ENCODE assay signal across 9 cellular contexts in the genomic region with DNA sequence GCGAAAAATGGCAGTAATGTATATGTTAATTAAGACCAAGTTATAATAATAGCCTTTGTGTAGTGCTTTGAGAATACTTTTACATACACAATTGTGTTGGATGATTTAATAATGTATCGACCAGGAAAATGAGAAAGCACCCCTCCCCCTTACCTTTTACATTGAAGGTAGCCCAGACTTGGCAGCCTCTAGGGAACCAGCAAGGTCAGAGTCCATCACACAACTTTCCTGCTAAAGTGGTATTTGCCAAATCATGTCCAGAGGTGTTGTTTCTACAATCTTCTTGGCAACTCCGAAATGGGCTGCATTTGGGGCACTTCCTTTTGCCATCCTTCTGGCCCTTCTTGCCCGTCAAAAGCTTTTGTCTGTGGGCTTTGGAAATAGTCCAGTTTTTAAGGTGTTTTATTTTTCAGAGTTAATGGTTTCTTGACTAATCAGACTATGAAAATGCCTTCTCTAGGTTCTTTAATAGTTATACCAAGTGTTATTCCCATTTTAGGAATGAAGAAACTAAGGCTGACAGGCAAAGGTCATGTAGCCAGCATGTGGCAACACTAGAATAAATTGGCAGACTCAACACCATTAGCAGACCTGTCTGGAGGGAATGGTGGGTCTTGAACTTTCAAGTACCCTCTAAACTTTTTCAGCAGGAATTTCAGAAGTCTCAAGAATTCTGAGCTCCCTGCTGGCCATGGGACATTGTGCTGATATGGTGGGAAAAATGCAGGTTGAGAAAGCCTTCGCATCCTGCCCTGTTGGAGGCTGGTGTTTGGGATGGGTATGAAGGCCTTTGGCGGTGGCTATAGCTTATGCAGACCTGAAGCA. TPM values are rescaled to one million over a fixed set of nuclear protein-coding genes. Genes with fewer than 3 reads are reported as not detected.
A peak's percentile ranks its signal among the peaks of the same experiment; 100 is the strongest.
DNase-seq lines count a peak whose midpoint lies in the region; ATAC-seq, FAIRE-seq and TF ChIP-seq lines count a peak whose summit lies in the region.
"Had no signal": no experiment of that assay in that cellular context is flagged by ENCODE, and none has a peak within 500 bp of the region (broad histone marks: within the 10 kb centered on the region; RNA-seq: fewer than 3 reads in every experiment).

No MANE protein-coding gene starts in this region.

- 81% methylated on average over 6 of the region's 6 CpGs for WGBS in suprapubic skin

- H3K4me3 Mint-ChIP-seq in activated naive CD4-positive, alpha-beta T cell treated with anti-CD3 and anti-CD28 coated beads for 36 hours: no peak overlapping the region
- H3K4me3 Mint-ChIP-seq in T-cell (peak overlapping the region in 1 of 3 donors; percentile 96), endothelial cell (ENCODE audit: unreplicated experiment) (no peak overlapping the region)

- TF ChIP-seq CTCF in kidney (IDR thresholded peaks at IDR 0.05; ENCODE audit: borderline replicate concordance, extremely low read depth, insufficient read depth): no peak
- no peak for TF ChIP-seq CTCF in suprapubic skin (IDR thresholded peaks at IDR 0.05)
- TF ChIP-seq CTCF in endothelial cell (IDR thresholded peaks at IDR 0.05; ENCODE audit: unreplicated experiment): no peak
- no peak for TF ChIP-seq CTCF in WERI-Rb-1 (IDR thresholded peaks at IDR 0.05; ENCODE audit: low read depth, low read length)

- no peaks in the 10 kb centered on the region for H3K27me3 ChIP-seq in suprapubic skin
- no peaks in the 10 kb centered on the region for H3K27me3 ChIP-seq in WERI-Rb-1 (ENCODE audit: insufficient read depth, low read depth, severe bottlenecking)

- H3K4me1 Mint-ChIP-seq in activated naive CD4-positive, alpha-beta T cell treated with anti-CD3 and anti-CD28 coated beads for 36 hours (ENCODE audit: low read depth): peaks cover 81% of the 10 kb centered on the region
- H3K4me1 Mint-ChIP-seq in T-cell: peaks cover 93 to 96% (median 93%) of the 10 kb centered on the region in 3 donors
- H3K4me1 Mint-ChIP-seq in endothelial cell (ENCODE audit: unreplicated experiment): peaks cover 48% of the 10 kb centered on the region

- H3K36me3 ChIP-seq in kidney (ENCODE audit: control insufficient read depth in 1 of 2, insufficient read depth in 2 of 2, low read length in 2 of 2) (peaks cover 10 to 16% of the 10 kb centered on the region in 2 donors), suprapubic skin (peaks cover 7% of the 10 kb centered on the region), WERI-Rb-1 (peaks cover 11% of the 10 kb centered on the region)

- intact Hi-C loops in activated naive CD4-positive, alpha-beta T cell treated with anti-CD3 and anti-CD28 coated beads for 36 hours (cut with micrococcal nuclease): loop anchor here (5.0 to 10.0 kb wide), 3 partner anchors 697 to 1155 kb away; a partner anchor contains a TSS
- intact Hi-C loops in kidney (cut with DNase I): no loop called here

- H3K4me3 ChIP-seq in kidney (ENCODE audit: low read length in 2 of 2) (peak overlapping the region; percentile 20 to 95), suprapubic skin (no peak overlapping the region), WERI-Rb-1 (ENCODE audit: low read depth, low read length) (no peak overlapping the region)

- no peak for DNase-seq in activated naive CD4-positive, alpha-beta T cell treated with anti-CD3 and anti-CD28 coated beads for 36 hours
- no peak for DNase-seq in activated naive CD4-positive, alpha-beta T cell (lab: John Stamatoyannopoulos, UW)
- no peak for DNase-seq in T-cell
- no peak for DNase-seq in kidney
- DNase-seq in suprapubic skin (ENCODE audit: low spot score in 2 of 2): no peak
- no peak for DNase-seq in endothelial cell (ENCODE audit: low spot score)
- DNase-seq in WERI-Rb-1: no peak
- DNase-seq: NCI-H1092 had no signal

- H3K27ac Mint-ChIP-seq in activated naive CD4-positive, alpha-beta T cell treated with anti-CD3 and anti-CD28 coated beads for 36 hours: peak overlapping the region; percentile 95
- peak overlapping the region; percentile 16 to 27 for H3K27ac Mint-ChIP-seq in T-cell
- no peak overlapping the region for H3K27ac Mint-ChIP-seq in endothelial cell (ENCODE audit: unreplicated experiment)

- no peak for TF ChIP-seq POLR2A in suprapubic skin (IDR thresholded peaks at IDR 0.05)

- H3K9ac ChIP-seq in kidney (ENCODE audit: low read length in 2 of 2): peak overlapping the region; percentile 25 to 96

- ATAC-seq in T-cell (replicated peaks in 1 of 4): no peak
- ATAC-seq in SK-N-SH treated with all-trans-retinoic acid at 6 μM for 48 hours: no peak

- peaks cover 27% of the 10 kb centered on the region for H3K36me3 Mint-ChIP-seq in activated naive CD4-positive, alpha-beta T cell treated with anti-CD3 and anti-CD28 coated beads for 36 hours (ENCODE audit: low read depth)
- H3K36me3 Mint-ChIP-seq in T-cell (peaks cover 27% of the 10 kb centered on the region), endothelial cell (ENCODE audit: low read depth, unreplicated experiment) (no peaks in the 10 kb centered on the region)

- FAIRE-seq in kidney (lab: Jason Lieb, UNC): no peak

- no peak for TF ChIP-seq EP300 in suprapubic skin (IDR thresholded peaks at IDR 0.05)

- no peaks in the 10 kb centered on the region for H3K27me3 Mint-ChIP-seq in activated naive CD4-positive, alpha-beta T cell treated with anti-CD3 and anti-CD28 coated beads for 36 hours (ENCODE audit: low read depth)
- H3K27me3 Mint-ChIP-seq in T-cell (no peaks in the 10 kb centered on the region), endothelial cell (ENCODE audit: unreplicated experiment) (no peaks in the 10 kb centered on the region)

- POLR2A ChIA-PET in T-cell (lab: Charles Lee): no interaction called here

- H3K9me3 ChIP-seq in kidney (ENCODE audit: control insufficient read depth in 1 of 2, low read length in 2 of 2) (no peaks in the 10 kb centered on the region), suprapubic skin (no peaks in the 10 kb centered on the region), WERI-Rb-1 (ENCODE audit: severe bottlenecking) (no peaks in the 10 kb centered on the region)

- CTCF ChIA-PET in activated naive CD4-positive, alpha-beta T cell treated with anti-CD3 and anti-CD28 coated beads for 36 hours (lab: Charles Lee): interaction anchor here (1.0 to 1.6 kb wide), 2 partner anchors 106 to 241 kb away, joined by 4 to 5 read pairs; no protein-coding TSS in a partner anchor
- CTCF ChIA-PET in T-cell (lab: Charles Lee): no interaction called here

- no peaks in the 10 kb centered on the region for H3K9me3 Mint-ChIP-seq in activated naive CD4-positive, alpha-beta T cell treated with anti-CD3 and anti-CD28 coated beads for 36 hours
- H3K9me3 Mint-ChIP-seq in T-cell (no peaks in the 10 kb centered on the region), endothelial cell (ENCODE audit: unreplicated experiment) (no peaks in the 10 kb centered on the region)

- H3K27ac ChIP-seq in kidney (ENCODE audit: low read depth in 2 of 2, low read length in 2 of 2) (peak overlapping the region; percentile 70 to 96), suprapubic skin (peak overlapping the region; percentile 97), WERI-Rb-1 (no peak overlapping the region)

- H3K4me1 ChIP-seq in kidney (ENCODE audit: control insufficient read depth in 1 of 2, insufficient read depth in 1 of 2, low read depth in 1 of 2, low read length in 2 of 2): peaks cover 29 to 65% of the 10 kb centered on the region in 2 donors
- H3K4me1 ChIP-seq in suprapubic skin: peaks cover 92% of the 10 kb centered on the region

TF ChIP-seq in SK-N-SH treated with all-trans-retinoic acid at 6 μM for 48 hours, 23 proteins besides CTCF, POLR2A, EP300 and RAD21 (continues in another document):
- TF ChIP-seq ZNF565 (CRISPR knock-in tag; conservative IDR thresholded peaks at IDR 0.05; ENCODE audit: low read depth) (no peak), ZNF70 (CRISPR knock-in tag; IDR thresholded peaks at IDR 0.05) (no peak), ARNTL (CRISPR knock-in tag; IDR thresholded peaks at IDR 0.05; ENCODE audit: borderline replicate concordance, low read depth) (no peak), ZFP3 (CRISPR knock-in tag; IDR thresholded peaks at IDR 0.05) (no peak), OSR1 (CRISPR knock-in tag; IDR thresholded peaks at IDR 0.05) (no peak), RARB (CRISPR knock-in tag; IDR thresholded peaks at IDR 0.05) (no peak), ZFP30 (CRISPR knock-in tag; IDR thresholded peaks at IDR 0.05) (no peak), TOX (CRISPR knock-in tag; IDR thresholded peaks at IDR 0.05; ENCODE audit: borderline replicate concordance) (no peak), PPARA (CRISPR knock-in tag; IDR thresholded peaks at IDR 0.05; ENCODE audit: borderline replicate concordance) (no peak), ZNF8 (CRISPR knock-in tag; IDR thresholded peaks at IDR 0.05) (no peak), TCF4 (CRISPR knock-in tag; IDR thresholded peaks at IDR 0.05; ENCODE audit: borderline replicate concordance) (no peak), GLIS3 (CRISPR knock-in tag; IDR thresholded peaks at IDR 0.05) (no peak), SNAI2 (CRISPR knock-in tag; IDR thresholded peaks at IDR 0.05) (no peak)
- TF ChIP-seq, protein P1, sequence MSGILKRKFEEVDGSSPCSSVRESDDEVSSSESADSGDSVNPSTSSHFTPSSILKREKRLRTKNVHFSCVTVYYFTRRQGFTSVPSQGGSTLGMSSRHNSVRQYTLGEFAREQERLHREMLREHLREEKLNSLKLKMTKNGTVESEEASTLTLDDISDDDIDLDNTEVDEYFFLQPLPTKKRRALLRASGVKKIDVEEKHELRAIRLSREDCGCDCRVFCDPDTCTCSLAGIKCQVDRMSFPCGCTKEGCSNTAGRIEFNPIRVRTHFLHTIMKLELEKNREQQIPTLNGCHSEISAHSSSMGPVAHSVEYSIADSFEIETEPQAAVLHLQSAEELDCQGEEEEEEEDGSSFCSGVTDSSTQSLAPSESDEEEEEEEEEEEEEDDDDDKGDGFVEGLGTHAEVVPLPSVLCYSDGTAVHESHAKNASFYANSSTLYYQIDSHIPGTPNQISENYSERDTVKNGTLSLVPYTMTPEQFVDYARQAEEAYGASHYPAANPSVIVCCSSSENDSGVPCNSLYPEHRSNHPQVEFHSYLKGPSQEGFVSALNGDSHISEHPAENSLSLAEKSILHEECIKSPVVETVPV (CRISPR knock-in tag; IDR thresholded peaks at IDR 0.05): no peak

RNA-seq across cellular contexts. Expression of a gene that starts 6.8 kb away (rescaled TPM):
- total RNA-seq in activated naive CD4-positive, alpha-beta T cell treated with anti-CD3 and anti-CD28 coated beads for 36 hours: 100 to 1,000 TPM; 360 to 370 TPM
- total RNA-seq in T-cell (100 to 1,000 TPM; 230 to 292 (median 266) TPM), kidney (2,241 TPM), suprapubic skin (100 to 1,000 TPM; 556 to 703 (median 561) TPM), endothelial cell (ENCODE audit: unreplicated experiment) (156 TPM)
- polyA plus RNA-seq in kidney (ENCODE audit: insufficient read depth, low read depth, low replicate concordance): 1,218 TPM

Comparison
In these comparisons a context has a peak if more than half of its experiments do, and no peak if none do; other contexts are left out.
1. H3K4me3 ChIP-seq: peak in kidney (2 of 2); none in suprapubic skin (single experiment) and WERI-Rb-1 (single experiment).